ENCODE assay signal across 21 cellular contexts in the genomic region with DNA sequence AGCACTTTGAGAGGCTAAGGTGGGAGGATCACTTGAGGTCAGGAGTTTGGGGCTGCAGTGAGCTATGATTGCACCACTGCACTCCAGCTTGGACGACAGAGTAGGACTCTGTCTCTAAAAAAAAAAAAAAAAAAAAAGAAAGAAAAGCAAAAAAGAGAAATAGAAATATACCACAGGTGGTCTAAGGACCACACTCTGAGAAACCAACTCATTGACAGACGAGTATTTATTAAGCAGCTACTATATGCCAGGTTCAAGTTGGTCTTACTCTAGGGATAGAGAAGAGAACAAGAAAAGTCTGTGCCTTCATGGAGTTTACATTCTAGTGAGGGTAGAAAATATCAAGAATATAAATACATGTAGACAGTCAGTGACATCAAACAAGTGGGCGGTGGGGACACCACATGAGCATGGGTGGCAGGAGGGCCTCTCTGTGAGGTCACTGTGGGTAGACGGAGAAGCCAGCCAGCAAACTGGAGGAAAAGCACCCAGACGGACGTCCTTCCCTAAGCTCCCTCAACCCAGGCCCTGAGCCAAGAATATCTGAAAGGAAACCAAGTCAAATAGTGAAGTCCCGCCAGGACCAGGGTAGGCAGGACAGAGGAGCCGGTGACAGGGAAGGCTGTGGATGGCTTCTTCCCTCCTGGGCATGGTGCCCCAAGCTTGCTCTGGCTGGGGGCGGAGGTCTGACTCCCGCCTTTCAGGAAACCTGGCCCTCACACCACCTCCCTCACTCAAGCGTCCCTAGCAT. TPM values are rescaled to one million over a fixed set of nuclear protein-coding genes. Genes with fewer than 3 reads are reported as not detected.
DNase-seq lines count a peak whose midpoint lies in the region; ATAC-seq and TF ChIP-seq lines count a peak whose summit lies in the region.
"Had no signal": no experiment of that assay in that cellular context is flagged by ENCODE, and none has a peak within 500 bp of the region (broad histone marks: within the 10 kb centered on the region; RNA-seq: fewer than 3 reads in every experiment).

No MANE protein-coding gene starts in this region.

- H3K27ac Mint-ChIP-seq in natural killer cell (peak overlapping the region in 1 of 2 donors; percentile 38), nephron (no peak overlapping the region)
- H3K27ac Mint-ChIP-seq in natural killer cell treated with Interleukin-12 subunit alpha and Interleukin-12 subunit beta and Interleukin-15 and Interleukin-18, amount 100 ng/mL, for 72 hours: no peak overlapping the region
- H3K27ac Mint-ChIP-seq: activated naive CD8-positive, alpha-beta T cell; activated T-cell treated with anti-CD3 and anti-CD28 coated beads, Interleukin-2, amount 50 U/mL, for 72 hours; GM23338 had no signal

- H3K4me3 Mint-ChIP-seq in natural killer cell (peak overlapping the region; percentile 28), nephron (peak overlapping the region; percentile 24 to 59 (median 58))
- no peak overlapping the region for H3K4me3 Mint-ChIP-seq in natural killer cell treated with Interleukin-12 subunit alpha and Interleukin-12 subunit beta and Interleukin-15 and Interleukin-18, amount 100 ng/mL, for 72 hours
- H3K4me3 Mint-ChIP-seq: activated naive CD8-positive, alpha-beta T cell; activated T-cell treated with anti-CD3 and anti-CD28 coated beads, Interleukin-2, amount 50 U/mL, for 72 hours; GM23338 had no signal

- no peak for TF ChIP-seq CTCF in natural killer cell (IDR thresholded peaks at IDR 0.05)
- TF ChIP-seq CTCF in nephron (IDR thresholded peaks at IDR 0.05; ENCODE audit: unreplicated experiment in 3 of 3): no peak

- H3K27me3 Mint-ChIP-seq in natural killer cell (ENCODE audit: low read depth in 2 of 2) (no peaks in the 10 kb centered on the region), nephron (ENCODE audit: low read depth) (no peaks in the 10 kb centered on the region)
- no peaks in the 10 kb centered on the region for H3K27me3 Mint-ChIP-seq in natural killer cell treated with Interleukin-12 subunit alpha and Interleukin-12 subunit beta and Interleukin-15 and Interleukin-18, amount 100 ng/mL, for 72 hours
- H3K27me3 Mint-ChIP-seq: activated naive CD8-positive, alpha-beta T cell; naive B cell had no signal

- no peak for ATAC-seq in natural killer cell
- ATAC-seq in natural killer cell treated with Interleukin-12 subunit alpha and Interleukin-12 subunit beta and Interleukin-15 and Interleukin-18, amount 100 ng/mL, for 72 hours: no peak
- ATAC-seq: activated CD4-positive, CD25-positive, alpha-beta regulatory T cell treated with anti-CD3 and anti-CD28 coated beads, Interleukin-2, amount 50 U/mL, for 24 hours; activated T-cell treated with anti-CD3 and anti-CD28 coated beads, Interleukin-2, amount 50 U/mL, for 72 hours; GM23338; psoas muscle had no signal

- H3K4me1 Mint-ChIP-seq in natural killer cell (peaks cover 18 to 25% of the 10 kb centered on the region in 2 donors), nephron (no peaks in the 10 kb centered on the region)
- peaks cover 15 to 17% of the 10 kb centered on the region in 2 donors for H3K4me1 Mint-ChIP-seq in natural killer cell treated with Interleukin-12 subunit alpha and Interleukin-12 subunit beta and Interleukin-15 and Interleukin-18, amount 100 ng/mL, for 72 hours (ENCODE audit: low read depth in 2 of 2)

- intact Hi-C loops in natural killer cell (cut with micrococcal nuclease): no loop called here

- no peaks in the 10 kb centered on the region for H3K9me3 Mint-ChIP-seq in natural killer cell
- H3K9me3 Mint-ChIP-seq in natural killer cell treated with Interleukin-12 subunit alpha and Interleukin-12 subunit beta and Interleukin-15 and Interleukin-18, amount 100 ng/mL, for 72 hours: no peaks in the 10 kb centered on the region
- H3K9me3 Mint-ChIP-seq in nephron: no peaks in the 10 kb centered on the region
- H3K9me3 Mint-ChIP-seq: activated T-cell treated with anti-CD3 and anti-CD28 coated beads, Interleukin-2, amount 50 U/mL, for 72 hours; brain; GM23338; naive B cell had no signal

- H3K36me3 Mint-ChIP-seq in natural killer cell (no peaks in the 10 kb centered on the region), nephron (ENCODE audit: low read depth) (peaks cover 29% of the 10 kb centered on the region)
- peaks cover 5% of the 10 kb centered on the region for H3K36me3 Mint-ChIP-seq in natural killer cell treated with Interleukin-12 subunit alpha and Interleukin-12 subunit beta and Interleukin-15 and Interleukin-18, amount 100 ng/mL, for 72 hours

- DNase-seq in natural killer cell (no peak), D341Med (ENCODE audit: low spot score) (no peak), HK-2 (ENCODE audit: unreplicated experiment) (no peak), kidney tubule cell (ENCODE audit: low spot score) (no peak)
- no peak for DNase-seq in natural killer cell treated with Interleukin-12 subunit alpha and Interleukin-12 subunit beta and Interleukin-15 and Interleukin-18, amount 100 ng/mL, for 72 hours (ENCODE audit: low spot score)
- DNase-seq: activated T-cell treated with anti-CD3 and anti-CD28 coated beads, Interleukin-2, amount 50 U/mL, for 72 hours; cortex of kidney; islet precursor cell; naive B cell; NCI-H1092; NCI-H2029 treated with DMSO at 0.1 percent for 48 hours; psoas muscle; small intestine; stimulated activated CD4-positive, alpha-beta T cell treated with anti-CD3 and anti-CD28 coated beads, Interleukin-4, amount 100 ng/mL, for 1 hour; T1000; uterus had no signal

RNA-seq across cellular contexts. Expression of a gene that starts 4.7 kb away (rescaled TPM):
- 10 to 100 TPM; 42.3 to 66.9 (median 53.0) TPM for total RNA-seq in natural killer cell
- 10 to 100 TPM; 60.1 to 62.9 TPM for total RNA-seq in natural killer cell treated with Interleukin-12 subunit alpha and Interleukin-12 subunit beta and Interleukin-15 and Interleukin-18, amount 100 ng/mL, for 72 hours

RNA-seq across cellular contexts. Expression of a gene that starts 38.1 kb away (rescaled TPM):
- 100 to 1,000 TPM; 154 to 168 (median 163) TPM for total RNA-seq in natural killer cell
- 100 to 1,000 TPM in 1 of 2 donors, 10 to 100 TPM in 1; 86.1 to 180 TPM for total RNA-seq in natural killer cell treated with Interleukin-12 subunit alpha and Interleukin-12 subunit beta and Interleukin-15 and Interleukin-18, amount 100 ng/mL, for 72 hours

RNA-seq across cellular contexts. Expression of a gene that starts 41.0 kb away (rescaled TPM):
- under 1 TPM in 1 of 3 donors, not detected in 2; 0.14 TPM for total RNA-seq in natural killer cell
- total RNA-seq in natural killer cell treated with Interleukin-12 subunit alpha and Interleukin-12 subunit beta and Interleukin-15 and Interleukin-18, amount 100 ng/mL, for 72 hours: not detected

RNA-seq across cellular contexts. Expression of a gene that starts 42.0 kb away (rescaled TPM):
- not detected for total RNA-seq in natural killer cell
- total RNA-seq in natural killer cell treated with Interleukin-12 subunit alpha and Interleukin-12 subunit beta and Interleukin-15 and Interleukin-18, amount 100 ng/mL, for 72 hours: 1 to 10 TPM in 1 of 2 donors, not detected in 1; 1.3 TPM

RNA-seq across cellular contexts. Expression of a gene that starts 42.4 kb away (rescaled TPM):
- total RNA-seq in natural killer cell: 10 to 100 TPM in 2 of 3 donors, 1 to 10 TPM in 1; 8.9 to 16.2 (median 13.4) TPM
- total RNA-seq in natural killer cell treated with Interleukin-12 subunit alpha and Interleukin-12 subunit beta and Interleukin-15 and Interleukin-18, amount 100 ng/mL, for 72 hours: 10 to 100 TPM; 20.5 to 36.1 TPM
